In genomic region chr1:54275349-54275748, GRCh38 we compare ENCODE assay signal across 9 cellular contexts.
DNase-seq lines count a peak whose midpoint lies in the region; ATAC-seq, FAIRE-seq and TF ChIP-seq lines count a peak whose summit lies in the region.
"Had no signal": no experiment of that assay in that cellular context is flagged by ENCODE, and none has a peak within 500 bp of the region (broad histone marks: within the 10 kb centered on the region; RNA-seq: fewer than 3 reads in every experiment).

No MANE protein-coding gene starts in this region.

- H3K27me3 ChIP-seq in bronchial epithelial cell (ENCODE audit: control insufficient read depth, insufficient read depth, low read length) (no peaks in the 10 kb centered on the region), layer of hippocampus (ENCODE audit: control insufficient read depth, insufficient read depth, low read length) (no peaks in the 10 kb centered on the region), stomach (no peaks in the 10 kb centered on the region), SJCRH30 (no peaks in the 10 kb centered on the region)

- 14 to 47% (median 24%) methylated on average over 3 of the region's 3 CpGs for WGBS in stomach, 5 donors

- POLR2A ChIA-PET in GM10248 (lab: Yijun Ruan, JAX): no interaction called here

- H3K4me3 ChIP-seq in bronchial epithelial cell (ENCODE audit: low read depth, low read length) (no peak overlapping the region), stomach (no peak overlapping the region), SJCRH30 (no peak overlapping the region)

- CTCF ChIA-PET in GM10248 (lab: Yijun Ruan, JAX): interaction anchor here (1.2 kb wide), 1 partner anchor 20 kb away, joined by 3 read pairs; no protein-coding TSS in a partner anchor

- H3K4me1 ChIP-seq in stomach (peaks cover 93 to 99% (median 97%) of the 10 kb centered on the region in 4 donors), SJCRH30 (peaks cover 36% of the 10 kb centered on the region)

- no peak for ATAC-seq in GM19023 (IDR thresholded peaks at IDR 0.05; ENCODE audit: unreplicated experiment)

- no peaks in the 10 kb centered on the region for H3K36me3 ChIP-seq in bronchial epithelial cell (ENCODE audit: control insufficient read depth, insufficient read depth, low read length)
- H3K36me3 ChIP-seq in stomach: peaks cover 3 to 11% (median 9%) of the 10 kb centered on the region in 4 donors
- no peaks in the 10 kb centered on the region; the same call in 1 of the 2 replicates for H3K36me3 ChIP-seq in SJCRH30

- TF ChIP-seq CTCF in bronchial epithelial cell (IDR thresholded peaks at IDR 0.05; ENCODE audit: insufficient read depth, low read length, severe bottlenecking) (no peak), stomach (IDR thresholded peaks at IDR 0.05) (no peak), GM10248 (IDR thresholded peaks at IDR 0.05; ENCODE audit: control extremely low read depth, extremely low read depth, low read depth, missing control alignments) (no peak)

- peak; percentile 80 for TF ChIP-seq EP300 in stomach (IDR thresholded peaks at IDR 0.05)

- H3K27ac ChIP-seq in layer of hippocampus (ENCODE audit: low read depth, low read length) (peak overlapping the region; percentile 72), stomach (peak overlapping the region; percentile 88 to 95 (median 93)), SJCRH30 (no peak overlapping the region)
- H3K27ac ChIP-seq: KMS-11 had no signal

- DNase-seq in LHCN-M2 (ENCODE audit: low read depth) (peak; percentile 57), bronchial epithelial cell (ENCODE audit: low read depth) (peak; percentile 59), stomach (peak; percentile 72), SJCRH30 (no peak), GM10248 (ENCODE audit: extremely low spot score) (no peak)
- no peak for DNase-seq in effector CD4-positive, alpha-beta T cell

- H3K9me3 ChIP-seq in stomach: no peaks in the 10 kb centered on the region
- H3K9me3 ChIP-seq in SJCRH30 (replicated peaks): no peaks in the 10 kb centered on the region

- intact Hi-C loops in stomach (cut with DNase I; ENCODE audit: low total_unique reads): no loop called here

- no peak for TF ChIP-seq POLR2A in stomach (IDR thresholded peaks at IDR 0.05)

- no peak for FAIRE-seq in bronchial epithelial cell (lab: Jason Lieb, UNC)

Comparison
In these comparisons a context has a peak if more than half of its experiments do, and no peak if none do; other contexts are left out.
1. DNase-seq: peak in LHCN-M2 (single experiment), bronchial epithelial cell (single experiment) and stomach (single experiment); none in effector CD4-positive, alpha-beta T cell (single experiment), SJCRH30 (0 of 2) and GM10248 (single experiment).